In genomic region chr4:122932763-122933162, GRCh38 we compare ENCODE assay signal across 1 cellular context.
TF ChIP-seq lines count a peak whose summit lies in the region.

No MANE protein-coding gene starts in this region.

TF ChIP-seq in IMR-90, 13 proteins besides CTCF, POLR2A, EP300 and RAD21:
- TF ChIP-seq NFE2L2 (IDR thresholded peaks at IDR 0.05; ENCODE audit: low read depth, low read length) (no peak), MAFK (IDR thresholded peaks at IDR 0.05; ENCODE audit: low read depth, low read length) (peak; percentile 54)
